Comparison of ENCODE assay signal across 17 cellular contexts in genomic region chr1:201038537-201038936, GRCh38. TPM values are rescaled to one million over a fixed set of nuclear protein-coding genes. Genes with fewer than 3 reads are reported as not detected.
DNase-seq lines count a peak whose midpoint lies in the region; ATAC-seq, FAIRE-seq and TF ChIP-seq lines count a peak whose summit lies in the region.
"Had no signal": no experiment of that assay in that cellular context is flagged by ENCODE, and none has a peak within 500 bp of the region (broad histone marks: within the 10 kb centered on the region; RNA-seq: fewer than 3 reads in every experiment).

No MANE protein-coding gene starts in this region.

- H3K4me3 ChIP-seq in kidney (ENCODE audit: low read length in 2 of 2) = no peak overlapping the region
- H3K4me3 ChIP-seq: SJCRH30 had no signal

- H3K36me3 ChIP-seq in kidney (ENCODE audit: control insufficient read depth in 1 of 2, insufficient read depth in 2 of 2, low read length in 2 of 2) = no peaks in the 10 kb centered on the region
- H3K36me3 ChIP-seq: SJCRH30 had no signal

- H3K9ac ChIP-seq in kidney (ENCODE audit: low read length in 2 of 2) = no peak overlapping the region

- H3K4me1 ChIP-seq in kidney (ENCODE audit: control insufficient read depth in 1 of 2, insufficient read depth in 1 of 2, low read depth in 1 of 2, low read length in 2 of 2) = no peaks in the 10 kb centered on the region
- H3K4me1 ChIP-seq: SJCRH30 had no signal

- no peaks in the 10 kb centered on the region for H3K9me3 ChIP-seq in kidney (ENCODE audit: control insufficient read depth in 1 of 2, low read length in 2 of 2)
- H3K9me3 ChIP-seq: SJCRH30 had no signal

- DNase-seq in NCI-H1092 treated with DMSO at 0.1 percent for 48 hours (lab: John Stamatoyannopoulos, UW) (peak; percentile 21), NCI-H1092 (lab: John Stamatoyannopoulos, UW) (no peak), COLO668 (lab: John Stamatoyannopoulos, UW; ENCODE audit: unreplicated experiment) (peak; percentile 41), NCI-H2227 treated with DMSO at 0.1 percent for 48 hours (lab: John Stamatoyannopoulos, UW) (peak; percentile 33), kidney (peak; percentile 37), AG20443 (ENCODE audit: low spot score) (no peak), HT-29 (ENCODE audit: low spot score) (no peak)
- DNase-seq: Calu3; CD4-positive, alpha-beta T cell; DND-41; NCI-H1105 treated with DMSO at 0.1 percent for 48 hours; NCI-H1694; NCI-H2081 treated with DMSO at 0.1 percent for 48 hours; PC-3; RPMI8226; SJCRH30 had no signal

- H3K27ac ChIP-seq in kidney (ENCODE audit: low read depth in 2 of 2, low read length in 2 of 2) = no peak overlapping the region
- H3K27ac ChIP-seq: SJCRH30 had no signal

- TF ChIP-seq CTCF in kidney (IDR thresholded peaks at IDR 0.05; ENCODE audit: borderline replicate concordance, extremely low read depth, insufficient read depth) = no peak

- FAIRE-seq in kidney (lab: Jason Lieb, UNC) = no peak

- intact Hi-C loops in kidney (cut with DNase I) = no loop called here

- no peak for ATAC-seq in HG03139 (IDR thresholded peaks at IDR 0.05; ENCODE audit: unreplicated experiment)
- ATAC-seq: PC-3 had no signal

RNA-seq across cellular contexts. Expression of gene KIF21B, which starts 15.0 kb away (rescaled TPM):
- total RNA-seq in kidney = 5.6 TPM
- polyA plus RNA-seq in kidney (ENCODE audit: insufficient read depth, low read depth, low replicate concordance) = 0.19 TPM
- 3.8 and 4.8 TPM in 2 replicates for total RNA-seq in HT-29 (2014; rRNA removed; shearing (Covaris generic))

Comparison
In these comparisons a context has a peak if more than half of its experiments do, and no peak if none do; other contexts are left out.
1. DNase-seq: peak in NCI-H1092 treated with DMSO at 0.1 percent for 48 hours (single experiment), COLO668 (single experiment), NCI-H2227 treated with DMSO at 0.1 percent for 48 hours (single experiment) and kidney (single experiment); none in NCI-H1092 (single experiment), AG20443 (single experiment) and HT-29 (single experiment).